ENCODE assay signal across 2 cellular contexts in genomic region chr21:46057111-46057709, GRCh38.
TF ChIP-seq lines count a peak whose summit lies in the region.

No MANE protein-coding gene starts in this region.

TF ChIP-seq in liver, 16 proteins besides CTCF, POLR2A, EP300 and RAD21:
- TF ChIP-seq HNF4G (IDR thresholded peaks at IDR 0.05): no peak
- TF ChIP-seq SP1 (IDR thresholded peaks at IDR 0.05): no peak
- no peak for TF ChIP-seq GABPA (IDR thresholded peaks at IDR 0.05 in 1 of 2, conservative IDR thresholded peaks at IDR 0.05 in 1 of 2)
- TF ChIP-seq ZBTB33 (IDR thresholded peaks at IDR 0.05): no peak
- TF ChIP-seq MAX (IDR thresholded peaks at IDR 0.05): no peak
- no peak for TF ChIP-seq EGR1 (IDR thresholded peaks at IDR 0.05; ENCODE audit: low read depth in 2 of 2)
- no peak for TF ChIP-seq REST (IDR thresholded peaks at IDR 0.05)

TF ChIP-seq in HepG2, 621 proteins besides CTCF, POLR2A, EP300 and RAD21:
- TF ChIP-seq CENPT (CRISPR knock-in tag; IDR thresholded peaks at IDR 0.05; ENCODE audit: low read depth) (no peak), NCOA1 (CRISPR knock-in tag; IDR thresholded peaks at IDR 0.05) (no peak), SMYD3 (CRISPR knock-in tag; IDR thresholded peaks at IDR 0.05) (no peak), ZNF768 (CRISPR knock-in tag; IDR thresholded peaks at IDR 0.05) (no peak), ZNF572 (CRISPR knock-in tag; IDR thresholded peaks at IDR 0.05) (no peak), REL (CRISPR knock-in tag; conservative IDR thresholded peaks at IDR 0.05) (no peak), KLF11 (CRISPR knock-in tag; IDR thresholded peaks at IDR 0.05) (no peak), ZKSCAN8 (CRISPR knock-in tag; IDR thresholded peaks at IDR 0.05; ENCODE audit: borderline replicate concordance) (no peak)
